ENCODE assay signal across 22 cellular contexts in genomic region chr11:94751806-94752205, GRCh38. TPM values are rescaled to one million over a fixed set of nuclear protein-coding genes. Genes with fewer than 3 reads are reported as not detected.
A peak's percentile ranks its signal among the peaks of the same experiment; 100 is the strongest.
DNase-seq lines count a peak whose midpoint lies in the region; ATAC-seq and TF ChIP-seq lines count a peak whose summit lies in the region.
"Had no signal": no experiment of that assay in that cellular context is flagged by ENCODE, and none has a peak within 500 bp of the region (broad histone marks: within the 10 kb centered on the region; RNA-seq: fewer than 3 reads in every experiment).

No MANE protein-coding gene starts in this region.

- peak overlapping the region; percentile 10 for H2AFZ ChIP-seq in PC-3 (ENCODE audit: low read length)

- peak overlapping the region; percentile 40 for H3K4me2 ChIP-seq in PC-3 (ENCODE audit: low read length)

- H3K9ac ChIP-seq in PC-3 (ENCODE audit: low read length), result no peak overlapping the region

- POLR2A ChIA-PET in PC-3 (lab: Charles Lee; ENCODE audit: unreplicated experiment), result no interaction called here

- H3K27ac ChIP-seq in PC-3 (ENCODE audit: low read length) (peak overlapping the region; percentile 94), foreskin keratinocyte (peak overlapping the region; percentile 92), gastrocnemius medialis (peak overlapping the region; percentile 53 to 80 (median 65))

- no peaks in the 10 kb centered on the region for H3K79me2 ChIP-seq in PC-3 (ENCODE audit: low read length)

- DNase-seq in AG20443 (ENCODE audit: low spot score) (peak; percentile 30), PC-3 (peak; percentile 63), foreskin keratinocyte (no peak), gastrocnemius medialis (no peak), superior temporal gyrus (ENCODE audit: extremely low spot score) (no peak), NCI-H1930 (lab: John Stamatoyannopoulos, UW) (no peak), D341Med (ENCODE audit: low spot score) (no peak)
- DNase-seq: activated CD8-positive, alpha-beta T cell treated with anti-CD3 and anti-CD28 coated beads for 36 hours; activated naive CD4-positive, alpha-beta T cell; activated T-cell treated with anti-CD3 and anti-CD28 coated beads for 4 hours; caudate nucleus; foreskin melanocyte; H7; KBM-7; NCI-H187; NCI-H226; NCI-H774; SHP77; stimulated activated CD4-positive, alpha-beta T cell treated with anti-CD3 and anti-CD28 coated beads, Interleukin-4, amount 100 ng/mL, for 4 hours had no signal

- TF ChIP-seq POLR2A in gastrocnemius medialis (IDR thresholded peaks at IDR 0.05), result no peak

- peaks cover 21% of the 10 kb centered on the region for H3F3A ChIP-seq in PC-3 (ENCODE audit: low read length, unreplicated experiment)

- H4K20me1 ChIP-seq in PC-3 (ENCODE audit: low read length), result no peaks in the 10 kb centered on the region

- CTCF ChIA-PET in PC-3 (lab: Charles Lee), result no interaction called here

- H3K4me1 ChIP-seq in PC-3 (ENCODE audit: insufficient read depth, low read length) (peaks cover 81% of the 10 kb centered on the region), foreskin keratinocyte (peaks cover 72% of the 10 kb centered on the region), gastrocnemius medialis (peaks cover 32 to 37% of the 10 kb centered on the region in 2 donors)

- intact Hi-C loops in PC-3 (cut with micrococcal nuclease) (no loop called here), gastrocnemius medialis (cut with DNase I; ENCODE audit: low total_unique reads) (no loop called here)

- TF ChIP-seq CTCF in PC-3 (conservative IDR thresholded peaks at IDR 0.05; ENCODE audit: low read depth, low read length) (no peak), foreskin keratinocyte (conservative IDR thresholded peaks at IDR 0.05) (no peak), gastrocnemius medialis (IDR thresholded peaks at IDR 0.05 in 4 of 5, conservative IDR thresholded peaks at IDR 0.05 in 1 of 5) (no peak)

- ATAC-seq in PC-3 (no peak), foreskin keratinocyte (no peak), gastrocnemius medialis (no peak), HG02885 (IDR thresholded peaks at IDR 0.05; ENCODE audit: poor library complexity, unreplicated experiment) (no peak)
- ATAC-seq: activated CD4-positive, CD25-positive, alpha-beta regulatory T cell treated with anti-CD3 and anti-CD28 coated beads, Interleukin-2, amount 50 U/mL, for 24 hours; activated CD8-positive, alpha-beta T cell treated with anti-CD3 and anti-CD28 coated beads for 36 hours had no signal

- no peaks in the 10 kb centered on the region for H3K36me3 ChIP-seq in PC-3 (ENCODE audit: low read depth, low read length)
- H3K36me3 ChIP-seq in gastrocnemius medialis, result no peaks in the 10 kb centered on the region

- BruUV-seq in PC-3 (replicated peaks; lab: Mats Ljungman, UMichigan), result no TSS peak

- H3K27me3 ChIP-seq in PC-3 (ENCODE audit: low read length) (no peaks in the 10 kb centered on the region), foreskin keratinocyte (no peaks in the 10 kb centered on the region), gastrocnemius medialis (no peaks in the 10 kb centered on the region)

- H3K9me2 ChIP-seq in PC-3 (replicated peaks; ENCODE audit: low read length), result no peaks in the 10 kb centered on the region

- in situ Hi-C loops in gastrocnemius medialis (cut with MboI; ENCODE audit: low sequenced_read_pairs in 4 of 4), result loop anchor here in 1 of 4 donors (25.0 kb wide), 1 partner anchor 335 kb away; the partner anchor contains the start of gene ENDOD1

- H3K4me3 ChIP-seq in PC-3 (ENCODE audit: low read length), result no peak overlapping the region
- no peak overlapping the region for H3K4me3 ChIP-seq in gastrocnemius medialis

- no peaks in the 10 kb centered on the region for H3K9me3 ChIP-seq in PC-3 (ENCODE audit: low read length)
- H3K9me3 ChIP-seq in gastrocnemius medialis, result no peaks in the 10 kb centered on the region

RNA-seq across cellular contexts. Expression of gene AMOTL1, which starts 16.4 kb away (rescaled TPM):
- 32.6 and 37.9 TPM in 2 replicates for total RNA-seq in PC-3 (2014; rRNA removed)
- 158 and 182 TPM in 2 replicates for total RNA-seq in foreskin keratinocyte
- 25.6 and 26.8 TPM in 2 replicates for polyA plus RNA-seq in foreskin keratinocyte
- total RNA-seq in gastrocnemius medialis, result 100 to 1,000 TPM; 150 to 393 (median 244) TPM
- total RNA-seq: OCI-LY7 had no signal

Comparison
In these comparisons a context has a peak if more than half of its experiments do, and no peak if none do; other contexts are left out.
1. DNase-seq: peak in AG20443 (single experiment) and PC-3 (single experiment); none in foreskin keratinocyte (0 of 2), gastrocnemius medialis (0 of 2), superior temporal gyrus (single experiment), NCI-H1930 (0 of 2) and D341Med (single experiment).
2. Peak in every context shown above with its lines, with median percentiles within 50 percentile points of each other: H3K27ac ChIP-seq.